15 cellular contexts compared by ENCODE assay signal in genomic region chr14:93041002-93041401, GRCh38.
DNase-seq lines count a peak whose midpoint lies in the region; ATAC-seq lines count a peak whose summit lies in the region.
"Had no signal": no experiment of that assay in that cellular context is flagged by ENCODE, and none has a peak within 500 bp of the region (broad histone marks: within the 10 kb centered on the region; RNA-seq: fewer than 3 reads in every experiment).

No MANE protein-coding gene starts in this region.

- H3K27me3 ChIP-seq in HAP-1 (ENCODE audit: low read depth) = no peaks in the 10 kb centered on the region

- no peaks in the 10 kb centered on the region for H3K9me3 Mint-ChIP-seq in activated T-helper 17 cell treated with anti-CD3 and anti-CD28 coated beads, Interleukin-2, amount 50 U/mL, for 72 hours
- H3K9me3 Mint-ChIP-seq in stimulated activated naive CD8-positive, alpha-beta T cell treated with anti-CD3 and anti-CD28 coated beads, Interleukin-15, amount 100 ng/mL, for 72 hours = no peaks in the 10 kb centered on the region
- H3K9me3 Mint-ChIP-seq: activated CD4-positive, alpha-beta memory T cell treated with anti-CD3 and anti-CD28 coated beads for 36 hours; activated naive CD4-positive, alpha-beta T cell treated with anti-CD3 and anti-CD28 coated beads, Interleukin-2, amount 50 U/mL, for 72 hours; T-helper 1 cell treated with Interleukin-12 subunit alpha and Interleukin-12 subunit beta and Interleukin-4 antibody, amounts not matched to agents 30 μg/mL and 1 μg/mL, for 36 hours had no signal

- peaks cover 27% of the 10 kb centered on the region for H3K4me1 ChIP-seq in HAP-1

- H3K27me3 Mint-ChIP-seq in activated T-helper 17 cell treated with anti-CD3 and anti-CD28 coated beads, Interleukin-2, amount 50 U/mL, for 72 hours = no peaks in the 10 kb centered on the region
- H3K27me3 Mint-ChIP-seq in stimulated activated naive CD8-positive, alpha-beta T cell treated with anti-CD3 and anti-CD28 coated beads, Interleukin-15, amount 100 ng/mL, for 72 hours = no peaks in the 10 kb centered on the region
- H3K27me3 Mint-ChIP-seq: activated CD4-positive, alpha-beta memory T cell treated with anti-CD3 and anti-CD28 coated beads for 36 hours had no signal

- no peak for ATAC-seq in activated T-helper 17 cell treated with anti-CD3 and anti-CD28 coated beads, Interleukin-2, amount 50 U/mL, for 72 hours (replicated peaks)
- no peak for ATAC-seq in stimulated activated naive CD8-positive, alpha-beta T cell treated with anti-CD3 and anti-CD28 coated beads, Interleukin-15, amount 100 ng/mL, for 72 hours
- ATAC-seq in sciatic nerve = no peak
- ATAC-seq in GM18873 (IDR thresholded peaks at IDR 0.05; ENCODE audit: low FRiP score, unreplicated experiment) = no peak
- ATAC-seq: activated naive CD4-positive, alpha-beta T cell treated with anti-CD3 and anti-CD28 coated beads, Interleukin-2, amount 50 U/mL, for 72 hours had no signal

- no peaks in the 10 kb centered on the region for H3K36me3 Mint-ChIP-seq in activated T-helper 17 cell treated with anti-CD3 and anti-CD28 coated beads, Interleukin-2, amount 50 U/mL, for 72 hours (ENCODE audit: low read depth)
- H3K36me3 Mint-ChIP-seq: activated CD4-positive, alpha-beta memory T cell treated with anti-CD3 and anti-CD28 coated beads for 36 hours; activated naive CD4-positive, alpha-beta T cell treated with anti-CD3 and anti-CD28 coated beads, Interleukin-2, amount 50 U/mL, for 72 hours had no signal

- H3K4me3 ChIP-seq in HAP-1 = no peak overlapping the region

- intact Hi-C loops in sciatic nerve (cut with DNase I) = no loop called here

- peaks cover 15% of the 10 kb centered on the region for H3K4me1 Mint-ChIP-seq in activated T-helper 17 cell treated with anti-CD3 and anti-CD28 coated beads, Interleukin-2, amount 50 U/mL, for 72 hours
- H3K4me1 Mint-ChIP-seq in stimulated activated naive CD8-positive, alpha-beta T cell treated with anti-CD3 and anti-CD28 coated beads, Interleukin-15, amount 100 ng/mL, for 72 hours = peaks cover 85% of the 10 kb centered on the region

- no peak overlapping the region for H3K4me3 Mint-ChIP-seq in activated T-helper 17 cell treated with anti-CD3 and anti-CD28 coated beads, Interleukin-2, amount 50 U/mL, for 72 hours
- H3K4me3 Mint-ChIP-seq in stimulated activated naive CD8-positive, alpha-beta T cell treated with anti-CD3 and anti-CD28 coated beads, Interleukin-15, amount 100 ng/mL, for 72 hours = no peak overlapping the region
- H3K4me3 Mint-ChIP-seq: activated CD4-positive, alpha-beta memory T cell treated with anti-CD3 and anti-CD28 coated beads for 36 hours; T-helper 1 cell treated with Interleukin-12 subunit alpha and Interleukin-12 subunit beta and Interleukin-4 antibody, amounts not matched to agents 30 μg/mL and 1 μg/mL, for 36 hours had no signal

- DNase-seq in HAP-1 (ENCODE audit: low spot score in 2 of 2) (peak; percentile 72 to 87), iPS-NIHi11 (ENCODE audit: low spot score) (peak; percentile 63), sciatic nerve (ENCODE audit: low spot score) (no peak), NCI-H524 (lab: John Stamatoyannopoulos, UW) (no peak), dermis blood vessel endothelial cell (no peak)
- no peak for DNase-seq in stimulated activated naive CD8-positive, alpha-beta T cell treated with anti-CD3 and anti-CD28 coated beads, Interleukin-15, amount 100 ng/mL, for 72 hours
- DNase-seq: activated CD4-positive, alpha-beta memory T cell treated with anti-CD3 and anti-CD28 coated beads for 36 hours; effector CD8-positive, alpha-beta T cell; HCEC 1CT; KG1; NCI-H2107 had no signal

- no peaks in the 10 kb centered on the region for H3K9me3 ChIP-seq in HAP-1

- in situ Hi-C loops in HAP-1 (cut with MboI; ENCODE audit: low sequenced_read_pairs) = no loop called here

- peak overlapping the region; percentile 51 for H3K27ac Mint-ChIP-seq in activated T-helper 17 cell treated with anti-CD3 and anti-CD28 coated beads, Interleukin-2, amount 50 U/mL, for 72 hours
- H3K27ac Mint-ChIP-seq in stimulated activated naive CD8-positive, alpha-beta T cell treated with anti-CD3 and anti-CD28 coated beads, Interleukin-15, amount 100 ng/mL, for 72 hours = peak overlapping the region; percentile 83 to 93
- H3K27ac Mint-ChIP-seq: activated CD4-positive, alpha-beta memory T cell treated with anti-CD3 and anti-CD28 coated beads for 36 hours; T-helper 1 cell treated with Interleukin-12 subunit alpha and Interleukin-12 subunit beta and Interleukin-4 antibody, amounts not matched to agents 30 μg/mL and 1 μg/mL, for 36 hours had no signal

- no peaks in the 10 kb centered on the region for H3K36me3 ChIP-seq in HAP-1 (replicated peaks)

Comparison
In these comparisons a context has a peak if more than half of its experiments do, and no peak if none do; other contexts are left out.
1. DNase-seq: peak in HAP-1 (2 of 2) and iPS-NIHi11 (single experiment); none in stimulated activated naive CD8-positive, alpha-beta T cell treated with anti-CD3 and anti-CD28 coated beads, Interleukin-15, amount 100 ng/mL, for 72 hours (0 of 2), sciatic nerve (single experiment), NCI-H524 (0 of 2) and dermis blood vessel endothelial cell (single experiment).